17 cellular contexts compared by ENCODE assay signal in the genomic region with DNA sequence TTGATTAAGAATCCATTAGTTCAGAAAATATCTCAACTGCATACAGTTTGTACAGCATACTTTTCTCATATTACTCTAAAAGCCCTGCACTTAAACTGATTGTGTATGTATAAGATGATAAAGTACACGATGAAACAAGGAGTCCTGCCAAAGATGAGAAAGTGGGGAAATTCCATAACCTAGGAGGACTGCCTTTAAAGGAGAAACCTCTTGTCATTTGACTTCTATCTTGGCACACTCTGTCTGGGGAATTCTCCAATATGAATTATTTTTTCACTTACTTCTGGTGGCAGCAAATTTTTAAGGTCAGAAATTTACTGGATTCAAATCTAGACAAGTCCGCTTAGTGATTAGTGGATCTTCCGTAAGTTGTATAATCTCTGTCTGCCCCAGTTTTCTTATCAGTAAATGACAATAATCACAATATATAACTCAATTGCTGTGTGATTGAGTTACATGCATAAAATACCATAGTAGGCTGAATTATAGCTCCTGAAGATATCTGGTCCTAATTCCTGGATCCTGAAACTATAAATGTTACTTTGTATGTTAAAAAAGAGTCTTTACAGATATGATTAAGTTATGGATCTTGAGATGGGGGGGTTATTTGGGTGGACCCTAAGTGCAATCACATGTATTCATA. TPM values are rescaled to one million over a fixed set of nuclear protein-coding genes. Genes with fewer than 3 reads are reported as not detected.
A peak's percentile ranks its signal among the peaks of the same experiment; 100 is the strongest.
DNase-seq lines count a peak whose midpoint lies in the region; TF ChIP-seq lines count a peak whose summit lies in the region.
"Had no signal": no experiment of that assay in that cellular context is flagged by ENCODE, and none has a peak within 500 bp of the region (broad histone marks: within the 10 kb centered on the region; RNA-seq: fewer than 3 reads in every experiment).

No MANE protein-coding gene starts in this region.

- BruUV-seq in Caco-2 (replicated peaks; lab: Mats Ljungman, UMichigan) = no TSS peak

- CTCF ChIA-PET in Caco-2 (lab: Charles Lee) = no interaction called here

- H3K9me3 ChIP-seq in WERI-Rb-1 (ENCODE audit: severe bottlenecking) (no peaks in the 10 kb centered on the region), esophagus muscularis mucosa (no peaks in the 10 kb centered on the region), Caco-2 (no peaks in the 10 kb centered on the region)
- H3K9me3 ChIP-seq: BLaER1 had no signal

- H3K4me1 ChIP-seq in esophagus muscularis mucosa (peaks cover 0 to 41% (median 24%) of the 10 kb centered on the region in 4 donors), Caco-2 (no peaks in the 10 kb centered on the region)
- H3K4me1 ChIP-seq: BLaER1 had no signal

- WGBS in esophagus muscularis mucosa = 34% methylated on average over 3 of the region's 3 CpGs

- no peaks in the 10 kb centered on the region for H3K27me3 Mint-ChIP-seq in nephron (ENCODE audit: low read depth)
- peaks cover 12% of the 10 kb centered on the region for H3K27me3 Mint-ChIP-seq in Caco-2 (ENCODE audit: insufficient read depth, unreplicated experiment)

- POLR2A ChIA-PET in Caco-2 (lab: Charles Lee) = no interaction called here

- TF ChIP-seq CTCF in WERI-Rb-1 (IDR thresholded peaks at IDR 0.05; ENCODE audit: low read depth, low read length) (no peak), esophagus muscularis mucosa (IDR thresholded peaks at IDR 0.05) (no peak), nephron (IDR thresholded peaks at IDR 0.05; ENCODE audit: unreplicated experiment in 3 of 3) (no peak), Caco-2 (IDR thresholded peaks at IDR 0.05; ENCODE audit: insufficient read depth in 1 of 2, low read depth in 1 of 2, low read length in 1 of 2, severe bottlenecking in 1 of 2, unreplicated experiment in 1 of 2) (no peak)

- H3K27me3 ChIP-seq in WERI-Rb-1 (ENCODE audit: insufficient read depth, low read depth, severe bottlenecking) (no peaks in the 10 kb centered on the region), esophagus muscularis mucosa (no peaks in the 10 kb centered on the region), Caco-2 (replicated peaks; ENCODE audit: control insufficient read depth, insufficient read depth, low read length) (no peaks in the 10 kb centered on the region)
- H3K27me3 ChIP-seq: BLaER1 had no signal

- no peak for TF ChIP-seq POLR2A in esophagus muscularis mucosa (IDR thresholded peaks at IDR 0.05; ENCODE audit: low read depth)

- DNase-seq in SK-N-DZ (ENCODE audit: low spot score) (peak; percentile 60), WERI-Rb-1 (no peak), esophagus muscularis mucosa (ENCODE audit: extremely low spot score) (no peak), Caco-2 (no peak), SKM-1 treated with dmso at 0.1 percent for 144 hours (lab: John Stamatoyannopoulos, UW; ENCODE audit: unreplicated experiment) (no peak)
- DNase-seq in effector CD8-positive, alpha-beta T cell (lab: John Stamatoyannopoulos, UW) = no peak
- DNase-seq: CD4-positive, alpha-beta T cell; COR-L47; DMS153; DND-41; H7; HCEC 1CT had no signal

- intact Hi-C loops in esophagus muscularis mucosa (cut with DNase I) (no loop called here), Caco-2 (cut with micrococcal nuclease; ENCODE audit: unreplicated experiment) (no loop called here)

- H3K4me1 Mint-ChIP-seq in nephron (peaks cover 22% of the 10 kb centered on the region), Caco-2 (ENCODE audit: low read depth, unreplicated experiment) (no peaks in the 10 kb centered on the region)
- H3K4me1 Mint-ChIP-seq: B cell, CD14-positive monocyte had no signal

- H3K36me3 Mint-ChIP-seq in nephron (ENCODE audit: low read depth) = no peaks in the 10 kb centered on the region
- no peaks in the 10 kb centered on the region for H3K36me3 Mint-ChIP-seq in Caco-2 (ENCODE audit: insufficient read depth, unreplicated experiment)
- H3K36me3 Mint-ChIP-seq: CD14-positive monocyte had no signal

- peak overlapping the region in 2 of 3 experiments; percentile 8 to 16 for H3K27ac Mint-ChIP-seq in nephron
- H3K27ac Mint-ChIP-seq in Caco-2 (ENCODE audit: unreplicated experiment) = no peak overlapping the region
- H3K27ac Mint-ChIP-seq: B cell; CD14-positive monocyte; CD4-positive, alpha-beta T cell had no signal

- H3K36me3 ChIP-seq in WERI-Rb-1 (no peaks in the 10 kb centered on the region), esophagus muscularis mucosa (no peaks in the 10 kb centered on the region), Caco-2 (ENCODE audit: control insufficient read depth, insufficient read depth, low read length) (no peaks in the 10 kb centered on the region)
- H3K36me3 ChIP-seq: BLaER1 had no signal

- H3K9me3 Mint-ChIP-seq in nephron (no peaks in the 10 kb centered on the region), Caco-2 (ENCODE audit: unreplicated experiment) (no peaks in the 10 kb centered on the region)
- H3K9me3 Mint-ChIP-seq: CD4-positive, alpha-beta T cell had no signal

- TF ChIP-seq EP300 in esophagus muscularis mucosa (IDR thresholded peaks at IDR 0.05) = no peak

- no peak overlapping the region; the same call in 1 of the 2 replicates for H3K4me3 ChIP-seq in WERI-Rb-1 (ENCODE audit: low read depth, low read length)
- H3K4me3 ChIP-seq in esophagus muscularis mucosa = no peak overlapping the region
- no peak overlapping the region for H3K4me3 ChIP-seq in Caco-2 (ENCODE audit: low read depth, low read length)
- H3K4me3 ChIP-seq: BLaER1 had no signal

- H3K4me3 Mint-ChIP-seq in nephron (no peak overlapping the region), Caco-2 (ENCODE audit: unreplicated experiment) (no peak overlapping the region)
- H3K4me3 Mint-ChIP-seq: B cell; CD14-positive monocyte; CD4-positive, alpha-beta T cell had no signal

- H3K27ac ChIP-seq in WERI-Rb-1 = peak overlapping the region; percentile 66
- H3K27ac ChIP-seq in esophagus muscularis mucosa (replicated peaks in 1 of 4) = peak overlapping the region; percentile 23 to 68 (median 50)
- H3K27ac ChIP-seq: 22Rv1, BLaER1 had no signal

RNA-seq across cellular contexts. Expression of a gene that starts 17.0 kb away (rescaled TPM):
- 52.9 and 57.6 TPM in 2 replicates for polyA plus RNA-seq in SK-N-DZ (2014; cell fraction: cytosol; rRNA removed)
- 26.7 and 29.1 TPM in 2 replicates for polyA plus RNA-seq in SK-N-DZ (2014; cell fraction: nucleus; rRNA removed)
- total RNA-seq in esophagus muscularis mucosa (100 to 1,000 TPM in 1 of 4 donors, 10 to 100 TPM in 3; 53.5 to 136 (median 89.5) TPM), Caco-2 (2022) (29.8 and 33.3 TPM in 2 replicates)
